1 cellular context compared by ENCODE assay signal in the genomic region with DNA sequence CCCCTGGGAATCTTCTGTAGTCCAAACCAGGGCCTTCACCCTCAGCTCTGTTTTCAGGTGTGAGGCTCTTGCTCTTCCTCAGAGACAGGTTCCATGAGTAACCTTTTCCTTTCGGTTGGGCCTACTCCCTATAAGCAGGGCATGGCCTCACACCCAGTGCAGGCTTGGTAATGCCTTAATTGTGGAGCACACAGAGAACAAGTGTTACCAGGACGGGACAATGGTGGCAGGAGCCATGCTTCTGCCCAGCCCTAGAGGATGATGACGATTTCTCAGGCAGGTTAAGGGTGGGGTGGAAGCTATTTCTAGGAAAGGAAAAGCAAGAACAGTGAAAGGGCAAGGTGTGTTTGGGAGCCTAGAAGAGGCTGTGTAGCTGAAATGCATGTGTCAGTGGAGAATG.
TF ChIP-seq lines count a peak whose summit lies in the region.

No MANE protein-coding gene starts in this region.

TF ChIP-seq in H1, 55 proteins besides CTCF, POLR2A, EP300 and RAD21:
- TF ChIP-seq TAF7 (optimal IDR thresholded peaks at IDR 0.05; ENCODE audit: borderline replicate concordance, low read depth, low read length) (no peak), NANOG (IDR thresholded peaks at IDR 0.05; ENCODE audit: insufficient read depth, low read depth, low read length, poor library complexity, severe bottlenecking) (no peak), POU5F1 (IDR thresholded peaks at IDR 0.05; ENCODE audit: low read depth, low read length) (no peak), HDAC6 (IDR thresholded peaks at IDR 0.05; ENCODE audit: low read depth, low read length) (no peak), SRF (IDR thresholded peaks at IDR 0.05; ENCODE audit: low read depth, low read length) (no peak), POLR2AphosphoS5 (IDR thresholded peaks at IDR 0.05; ENCODE audit: low read depth, low read length) (no peak), BACH1 (IDR thresholded peaks at IDR 0.05; ENCODE audit: low read length) (no peak), YY1 (IDR thresholded peaks at IDR 0.05; ENCODE audit: low read depth, low read length) (no peak), CHD1 (IDR thresholded peaks at IDR 0.05; ENCODE audit: low read depth, low read length) (no peak), TEAD4 (IDR thresholded peaks at IDR 0.05; ENCODE audit: low read depth, low read length) (no peak)
- TF ChIP-seq, protein P1, sequence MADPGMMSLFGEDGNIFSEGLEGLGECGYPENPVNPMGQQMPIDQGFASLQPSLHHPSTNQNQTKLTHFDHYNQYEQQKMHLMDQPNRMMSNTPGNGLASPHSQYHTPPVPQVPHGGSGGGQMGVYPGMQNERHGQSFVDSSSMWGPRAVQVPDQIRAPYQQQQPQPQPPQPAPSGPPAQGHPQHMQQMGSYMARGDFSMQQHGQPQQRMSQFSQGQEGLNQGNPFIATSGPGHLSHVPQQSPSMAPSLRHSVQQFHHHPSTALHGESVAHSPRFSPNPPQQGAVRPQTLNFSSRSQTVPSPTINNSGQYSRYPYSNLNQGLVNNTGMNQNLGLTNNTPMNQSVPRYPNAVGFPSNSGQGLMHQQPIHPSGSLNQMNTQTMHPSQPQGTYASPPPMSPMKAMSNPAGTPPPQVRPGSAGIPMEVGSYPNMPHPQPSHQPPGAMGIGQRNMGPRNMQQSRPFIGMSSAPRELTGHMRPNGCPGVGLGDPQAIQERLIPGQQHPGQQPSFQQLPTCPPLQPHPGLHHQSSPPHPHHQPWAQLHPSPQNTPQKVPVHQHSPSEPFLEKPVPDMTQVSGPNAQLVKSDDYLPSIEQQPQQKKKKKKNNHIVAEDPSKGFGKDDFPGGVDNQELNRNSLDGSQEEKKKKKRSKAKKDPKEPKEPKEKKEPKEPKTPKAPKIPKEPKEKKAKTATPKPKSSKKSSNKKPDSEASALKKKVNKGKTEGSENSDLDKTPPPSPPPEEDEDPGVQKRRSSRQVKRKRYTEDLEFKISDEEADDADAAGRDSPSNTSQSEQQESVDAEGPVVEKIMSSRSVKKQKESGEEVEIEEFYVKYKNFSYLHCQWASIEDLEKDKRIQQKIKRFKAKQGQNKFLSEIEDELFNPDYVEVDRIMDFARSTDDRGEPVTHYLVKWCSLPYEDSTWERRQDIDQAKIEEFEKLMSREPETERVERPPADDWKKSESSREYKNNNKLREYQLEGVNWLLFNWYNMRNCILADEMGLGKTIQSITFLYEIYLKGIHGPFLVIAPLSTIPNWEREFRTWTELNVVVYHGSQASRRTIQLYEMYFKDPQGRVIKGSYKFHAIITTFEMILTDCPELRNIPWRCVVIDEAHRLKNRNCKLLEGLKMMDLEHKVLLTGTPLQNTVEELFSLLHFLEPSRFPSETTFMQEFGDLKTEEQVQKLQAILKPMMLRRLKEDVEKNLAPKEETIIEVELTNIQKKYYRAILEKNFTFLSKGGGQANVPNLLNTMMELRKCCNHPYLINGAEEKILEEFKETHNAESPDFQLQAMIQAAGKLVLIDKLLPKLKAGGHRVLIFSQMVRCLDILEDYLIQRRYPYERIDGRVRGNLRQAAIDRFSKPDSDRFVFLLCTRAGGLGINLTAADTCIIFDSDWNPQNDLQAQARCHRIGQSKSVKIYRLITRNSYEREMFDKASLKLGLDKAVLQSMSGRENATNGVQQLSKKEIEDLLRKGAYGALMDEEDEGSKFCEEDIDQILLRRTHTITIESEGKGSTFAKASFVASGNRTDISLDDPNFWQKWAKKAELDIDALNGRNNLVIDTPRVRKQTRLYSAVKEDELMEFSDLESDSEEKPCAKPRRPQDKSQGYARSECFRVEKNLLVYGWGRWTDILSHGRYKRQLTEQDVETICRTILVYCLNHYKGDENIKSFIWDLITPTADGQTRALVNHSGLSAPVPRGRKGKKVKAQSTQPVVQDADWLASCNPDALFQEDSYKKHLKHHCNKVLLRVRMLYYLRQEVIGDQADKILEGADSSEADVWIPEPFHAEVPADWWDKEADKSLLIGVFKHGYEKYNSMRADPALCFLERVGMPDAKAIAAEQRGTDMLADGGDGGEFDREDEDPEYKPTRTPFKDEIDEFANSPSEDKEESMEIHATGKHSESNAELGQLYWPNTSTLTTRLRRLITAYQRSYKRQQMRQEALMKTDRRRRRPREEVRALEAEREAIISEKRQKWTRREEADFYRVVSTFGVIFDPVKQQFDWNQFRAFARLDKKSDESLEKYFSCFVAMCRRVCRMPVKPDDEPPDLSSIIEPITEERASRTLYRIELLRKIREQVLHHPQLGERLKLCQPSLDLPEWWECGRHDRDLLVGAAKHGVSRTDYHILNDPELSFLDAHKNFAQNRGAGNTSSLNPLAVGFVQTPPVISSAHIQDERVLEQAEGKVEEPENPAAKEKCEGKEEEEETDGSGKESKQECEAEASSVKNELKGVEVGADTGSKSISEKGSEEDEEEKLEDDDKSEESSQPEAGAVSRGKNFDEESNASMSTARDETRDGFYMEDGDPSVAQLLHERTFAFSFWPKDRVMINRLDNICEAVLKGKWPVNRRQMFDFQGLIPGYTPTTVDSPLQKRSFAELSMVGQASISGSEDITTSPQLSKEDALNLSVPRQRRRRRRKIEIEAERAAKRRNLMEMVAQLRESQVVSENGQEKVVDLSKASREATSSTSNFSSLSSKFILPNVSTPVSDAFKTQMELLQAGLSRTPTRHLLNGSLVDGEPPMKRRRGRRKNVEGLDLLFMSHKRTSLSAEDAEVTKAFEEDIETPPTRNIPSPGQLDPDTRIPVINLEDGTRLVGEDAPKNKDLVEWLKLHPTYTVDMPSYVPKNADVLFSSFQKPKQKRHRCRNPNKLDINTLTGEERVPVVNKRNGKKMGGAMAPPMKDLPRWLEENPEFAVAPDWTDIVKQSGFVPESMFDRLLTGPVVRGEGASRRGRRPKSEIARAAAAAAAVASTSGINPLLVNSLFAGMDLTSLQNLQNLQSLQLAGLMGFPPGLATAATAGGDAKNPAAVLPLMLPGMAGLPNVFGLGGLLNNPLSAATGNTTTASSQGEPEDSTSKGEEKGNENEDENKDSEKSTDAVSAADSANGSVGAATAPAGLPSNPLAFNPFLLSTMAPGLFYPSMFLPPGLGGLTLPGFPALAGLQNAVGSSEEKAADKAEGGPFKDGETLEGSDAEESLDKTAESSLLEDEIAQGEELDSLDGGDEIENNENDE (IDR thresholded peaks at IDR 0.05; ENCODE audit: insufficient replicate concordance, low read length) = no peak
